In genomic region chr4:74217365-74217764, GRCh38 we compare ENCODE assay signal across 18 cellular contexts. TPM values are rescaled to one million over a fixed set of nuclear protein-coding genes. Genes with fewer than 3 reads are reported as not detected.
DNase-seq lines count a peak whose midpoint lies in the region; ATAC-seq and TF ChIP-seq lines count a peak whose summit lies in the region.
"Had no signal": no experiment of that assay in that cellular context is flagged by ENCODE, and none has a peak within 500 bp of the region (broad histone marks: within the 10 kb centered on the region; RNA-seq: fewer than 3 reads in every experiment).

No MANE protein-coding gene starts in this region.

- H3K4me3 ChIP-seq in AG10803 (ENCODE audit: low read length): no peak overlapping the region
- no peak overlapping the region for H3K4me3 ChIP-seq in cardiac fibroblast (replicated peaks in 1 of 2; ENCODE audit: low read depth in 2 of 2, low read length in 2 of 2)
- H3K4me3 ChIP-seq: GM12878, lower lobe of right lung had no signal

- DNase-seq in AG10803 (ENCODE audit: low read depth) (peak; percentile 14), LHCN-M2 (ENCODE audit: low read depth) (peak; percentile 83), cardiac fibroblast (ENCODE audit: low read depth in 2 of 2) (peak; percentile 32 to 82), iris pigment epithelial cell (ENCODE audit: low read depth) (peak; percentile 60), DMS153 (lab: John Stamatoyannopoulos, UW) (no peak), 8988T (no peak)
- DNase-seq: activated T-cell treated with anti-CD3 and anti-CD28 coated beads, Interleukin-2, amount 50 U/mL, for 1 hour; caudate nucleus; CD4-positive, alpha-beta memory T cell; effector memory CD8-positive, alpha-beta T cell; glutamatergic neuron; GOT3; lower lobe of right lung; NCI-H2081; stimulated activated naive CD8-positive, alpha-beta T cell treated with anti-CD3 and anti-CD28 coated beads, Interleukin-15, amount 100 ng/mL, for 72 hours had no signal

- no peak for TF ChIP-seq CTCF in AG10803 (conservative IDR thresholded peaks at IDR 0.05; ENCODE audit: low read length)
- TF ChIP-seq CTCF in cardiac fibroblast (IDR thresholded peaks at IDR 0.05; ENCODE audit: low read depth, low read length): no peak

- ATAC-seq in GM21390 (IDR thresholded peaks at IDR 0.05; ENCODE audit: unreplicated experiment) (no peak), esophagus mucosa (no peak)
- ATAC-seq: effector memory CD8-positive, alpha-beta T cell; GM12878; lower lobe of right lung; stimulated activated naive CD8-positive, alpha-beta T cell treated with anti-CD3 and anti-CD28 coated beads, Interleukin-15, amount 100 ng/mL, for 72 hours had no signal

RNA-seq across cellular contexts. Expression of gene MTHFD2L, which starts 59.4 kb away (rescaled TPM):
- total RNA-seq in LHCN-M2 (2014; rRNA removed): 11.1 and 19.7 TPM in 2 replicates
- 3.2 TPM for polyA plus RNA-seq in LHCN-M2 (2012)
- 9.4 TPM for total RNA-seq in esophagus mucosa

Comparison
In these comparisons a context has a peak if more than half of its experiments do, and no peak if none do; other contexts are left out.
1. DNase-seq: peak in AG10803 (single experiment), LHCN-M2 (single experiment), cardiac fibroblast (2 of 2) and iris pigment epithelial cell (single experiment); none in DMS153 (single experiment) and 8988T (single experiment).